ENCODE assay signal across 21 cellular contexts in genomic region chr12:85805654-85806053, GRCh38. TPM values are rescaled to one million over a fixed set of nuclear protein-coding genes. Genes with fewer than 3 reads are reported as not detected.
DNase-seq lines count a peak whose midpoint lies in the region; ATAC-seq, FAIRE-seq and TF ChIP-seq lines count a peak whose summit lies in the region.
"Had no signal": no experiment of that assay in that cellular context is flagged by ENCODE, and none has a peak within 500 bp of the region (broad histone marks: within the 10 kb centered on the region; RNA-seq: fewer than 3 reads in every experiment).

No MANE protein-coding gene starts in this region.

- intact Hi-C loops in heart left ventricle (cut with DNase I): no loop called here

- H3K27ac ChIP-seq in heart left ventricle (peak overlapping the region in 3 of 12 donors; percentile 8 to 36 (median 21)), right atrium auricular region (peak overlapping the region in 1 of 2 donors; percentile 7)
- H3K27ac ChIP-seq: A549, parathyroid adenoma had no signal

- no peak for TF ChIP-seq POLR2A in heart left ventricle (IDR thresholded peaks at IDR 0.05)

- H3K9me3 ChIP-seq in heart left ventricle (peaks cover 0 to 3% (median 0%) of the 10 kb centered on the region in 12 donors), right atrium auricular region (no peaks in the 10 kb centered on the region)
- H3K9me3 ChIP-seq: A549 had no signal

- H3K4me3 ChIP-seq in heart left ventricle (peak overlapping the region in 2 of 12 donors; percentile 13 to 20), right atrium auricular region (no peak overlapping the region), foreskin fibroblast (ENCODE audit: low read depth in 1 of 2, low read length in 2 of 2) (peak overlapping the region in 1 of 2 donors; percentile 21)
- H3K4me3 ChIP-seq: A549 had no signal

- peaks cover 0 to 22% (median 4%) of the 10 kb centered on the region in 9 donors for H3K36me3 ChIP-seq in heart left ventricle
- no peaks in the 10 kb centered on the region for H3K36me3 ChIP-seq in right atrium auricular region

- H3K4me1 ChIP-seq in heart left ventricle: peaks cover 0 to 24% (median 0%) of the 10 kb centered on the region in 12 donors
- H3K4me1 ChIP-seq in right atrium auricular region: no peaks in the 10 kb centered on the region
- H3K4me1 ChIP-seq: parathyroid adenoma had no signal

- 75 to 82% (median 76%) methylated on average over 5 of the region's 5 CpGs for WGBS in heart left ventricle, 4 donors

- H3K27me3 ChIP-seq in heart left ventricle (no peaks in the 10 kb centered on the region), right atrium auricular region (no peaks in the 10 kb centered on the region)

- FAIRE-seq in urothelium cell line (lab: Jason Lieb, UNC): no peak
- FAIRE-seq: A549, endothelial cell of umbilical vein, GM12891, HepG2 had no signal

- no peak for TF ChIP-seq CTCF in heart left ventricle (IDR thresholded peaks at IDR 0.05)
- no peak for TF ChIP-seq CTCF in right atrium auricular region (IDR thresholded peaks at IDR 0.05)
- no peak for TF ChIP-seq CTCF in foreskin fibroblast (IDR thresholded peaks at IDR 0.05; ENCODE audit: low read depth, low read length)

- peak in 3 of 4 donors; percentile 31 to 78 (median 50) for ATAC-seq in heart left ventricle
- ATAC-seq in GM21528 (IDR thresholded peaks at IDR 0.05; ENCODE audit: low FRiP score, unreplicated experiment): no peak
- ATAC-seq: A549; HepG2; stimulated activated memory B cell treated with anti-CD40 and anti-IgM and Interleukin-4, amounts not matched to agents 10 μg/mL and 1 μg/mL and 100 μg/mL, for 72 hours had no signal

- DNase-seq in heart left ventricle (peak in 2 of 5 donors; percentile 7 to 27), right atrium auricular region (ENCODE audit: low spot score) (no peak), UCSD-AML1 (lab: John Stamatoyannopoulos, UW; ENCODE audit: unreplicated experiment) (peak; percentile 25), foreskin fibroblast (peak; percentile 45 to 71), urothelium cell line (ENCODE audit: low spot score) (peak; percentile 18), NCI-H1105 (lab: John Stamatoyannopoulos, UW) (no peak), ecto neural progenitor cell (ENCODE audit: low spot score) (no peak)
- DNase-seq: activated naive CD8-positive, alpha-beta T cell treated with anti-CD3 and anti-CD28 coated beads, Interleukin-2, amount 10 ng/mL, durations not matched to agents 7 days and 5 days; activated T-cell treated with anti-CD3 and anti-CD28 coated beads, Interleukin-2, amount 50 U/mL, for 48 hours; hippocampal formation; left cardiac atrium; NCI-H1048; NCI-H2171 treated with DMSO at 0.1 percent for 48 hours; SHP77 treated with DMSO at 0.1 percent for 48 hours had no signal

RNA-seq across cellular contexts. Expression of gene RASSF9, which starts 30.6 kb away (rescaled TPM):
- 10 to 100 TPM in 2 of 9 donors, 1 to 10 TPM in 7; 3.1 to 11.5 (median 5.8) TPM for total RNA-seq in heart left ventricle
- 1 to 10 TPM in 1 of 2 donors, under 1 TPM in 1; 0.95 to 1.4 TPM for polyA plus RNA-seq in heart left ventricle
- 1 to 10 TPM; 2.2 to 2.9 TPM for total RNA-seq in right atrium auricular region
- total RNA-seq: activated naive CD8-positive, alpha-beta T cell treated with anti-CD3 and anti-CD28 coated beads, Interleukin-2, amount 10 ng/mL, durations not matched to agents 7 days and 5 days; HepG2 had no signal
- polyA plus RNA-seq: HepG2 had no signal

Comparison
In these comparisons a context has a peak if more than half of its experiments do, and no peak if none do; other contexts are left out.
1. DNase-seq: peak in UCSD-AML1 (single experiment), foreskin fibroblast (2 of 2) and urothelium cell line (single experiment); none in right atrium auricular region (single experiment), NCI-H1105 (single experiment) and ecto neural progenitor cell (single experiment).